ENCODE assay signal across 1 cellular context in genomic region chrX:70921709-70922352, GRCh38.
TF ChIP-seq lines count a peak whose summit lies in the region.

No MANE protein-coding gene starts in this region.

TF ChIP-seq in GM23338, 12 proteins besides CTCF, POLR2A, EP300 and RAD21 (continued from another document):
- TF ChIP-seq ETS1 (IDR thresholded peaks at IDR 0.05) (no peak), CREB1 (CRISPR knock-in tag; IDR thresholded peaks at IDR 0.05; ENCODE audit: low read depth) (no peak), ZNF462 (CRISPR knock-in tag; IDR thresholded peaks at IDR 0.05) (no peak), EZH2phosphoT487 (IDR thresholded peaks at IDR 0.05; ENCODE audit: unreplicated experiment) (no peak), ZNF114 (CRISPR knock-in tag; IDR thresholded peaks at IDR 0.05) (no peak), NANOG (IDR thresholded peaks at IDR 0.05; ENCODE audit: borderline replicate concordance) (no peak), EZH2 (IDR thresholded peaks at IDR 0.05; ENCODE audit: low read depth, unreplicated experiment) (no peak), STAT1 (IDR thresholded peaks at IDR 0.05; ENCODE audit: unreplicated experiment) (no peak)
TF ChIP-seq in GM23338: peak in this region for 0.
